In the genomic region with DNA sequence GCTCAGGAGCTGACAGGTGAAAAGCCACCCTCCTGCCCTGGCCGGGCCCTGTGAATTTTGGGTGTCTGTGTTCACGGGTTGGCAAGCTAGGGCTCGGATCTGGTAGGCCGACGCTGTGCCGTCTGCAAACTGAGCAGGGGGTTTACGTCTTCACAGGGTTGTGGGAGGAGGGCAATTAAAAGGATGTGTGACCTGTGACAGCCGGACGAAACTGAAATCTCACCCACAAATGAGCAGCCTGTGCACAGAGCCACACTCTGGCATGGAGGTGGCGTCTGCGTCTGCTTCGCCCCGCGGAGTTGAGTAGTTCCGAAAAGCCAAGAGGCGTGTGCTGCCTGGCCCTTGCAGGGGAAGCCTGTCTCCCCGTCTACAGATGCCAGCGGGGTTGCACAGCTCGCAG, we compare ENCODE assay signal across 13 cellular contexts.
DNase-seq lines count a peak whose midpoint lies in the region; ATAC-seq and TF ChIP-seq lines count a peak whose summit lies in the region.
"Had no signal": no experiment of that assay in that cellular context is flagged by ENCODE, and none has a peak within 500 bp of the region (broad histone marks: within the 10 kb centered on the region; RNA-seq: fewer than 3 reads in every experiment).

No MANE protein-coding gene starts in this region.

- peak overlapping the region in 5 of 8 donors; percentile 23 to 79 (median 33) for H3K27ac Mint-ChIP-seq in CD8-positive, alpha-beta memory T cell
- H3K27ac Mint-ChIP-seq in endodermal cell: no peak overlapping the region
- H3K27ac Mint-ChIP-seq: CD4-positive, CD25-positive, alpha-beta regulatory T cell; HFFc6 had no signal

- H2AK5ac ChIP-seq in neuronal stem cell (ENCODE audit: low read depth, low read length): peak overlapping the region; percentile 71

- H2BK5ac ChIP-seq in neuronal stem cell (ENCODE audit: low read length): peak overlapping the region; percentile 66

- H3K4me2 ChIP-seq in neuronal stem cell (ENCODE audit: insufficient read depth, low read length, poor library complexity, severe bottlenecking) (no peak overlapping the region), MM.1S (ENCODE audit: low read depth, low read length) (no peak overlapping the region)
- H3K4me2 ChIP-seq: SK-N-SH had no signal

- no peak overlapping the region for H3K14ac ChIP-seq in neuronal stem cell (ENCODE audit: low read length)

- TF ChIP-seq CTCF in endodermal cell (conservative IDR thresholded peaks at IDR 0.05) (no peak), MM.1S (IDR thresholded peaks at IDR 0.05; ENCODE audit: low read length) (no peak)

- no peak overlapping the region for H2BK12ac ChIP-seq in neuronal stem cell (ENCODE audit: low read length)

- H4K8ac ChIP-seq in neuronal stem cell (ENCODE audit: low read depth, low read length): no peak overlapping the region

- no peaks in the 10 kb centered on the region for H3K79me2 ChIP-seq in MM.1S (ENCODE audit: low read length)

- H2AFZ ChIP-seq in neuronal stem cell (ENCODE audit: low read length) (no peak overlapping the region), MM.1S (ENCODE audit: low read length) (no peak overlapping the region)

- H3K4me3 Mint-ChIP-seq in CD8-positive, alpha-beta memory T cell: peak overlapping the region in 4 of 7 donors; percentile 8 to 70 (median 23)
- H3K4me3 Mint-ChIP-seq in endodermal cell: no peak overlapping the region
- H3K4me3 Mint-ChIP-seq: CD4-positive, CD25-positive, alpha-beta regulatory T cell; HFFc6 had no signal

- no peaks in the 10 kb centered on the region for H3K27me3 ChIP-seq in CD8-positive, alpha-beta memory T cell (ENCODE audit: insufficient read depth, low read length, poor library complexity, severe bottlenecking)
- H3K27me3 ChIP-seq in endodermal cell (ENCODE audit: control insufficient read depth, insufficient read depth, low read length, poor library complexity, severe bottlenecking) (no peaks in the 10 kb centered on the region), neuronal stem cell (ENCODE audit: control insufficient read depth in 3 of 3, insufficient read depth in 3 of 3, low read depth in 1 of 3, low read length in 3 of 3) (no peaks in the 10 kb centered on the region), MM.1S (replicated peaks; ENCODE audit: insufficient read depth, low read length) (no peaks in the 10 kb centered on the region)

- no peaks in the 10 kb centered on the region for H3K36me3 ChIP-seq in CD8-positive, alpha-beta memory T cell (ENCODE audit: insufficient read depth, low read length)
- peaks cover 18% of the 10 kb centered on the region for H3K36me3 ChIP-seq in endodermal cell (ENCODE audit: control insufficient read depth, insufficient read depth, low read length)
- H3K36me3 ChIP-seq in neuronal stem cell (replicated peaks in 1 of 2; ENCODE audit: control insufficient read depth in 2 of 2, insufficient read depth in 2 of 2, low read length in 2 of 2): peaks cover 20 to 62% of the 10 kb centered on the region in 2 donors
- H3K36me3 ChIP-seq in MM.1S (replicated peaks; ENCODE audit: insufficient read depth, low read length): no peaks in the 10 kb centered on the region

- ATAC-seq in HG02798 (IDR thresholded peaks at IDR 0.05; ENCODE audit: poor library complexity, unreplicated experiment): peak; percentile 75
- ATAC-seq in GM21723 (IDR thresholded peaks at IDR 0.05; ENCODE audit: unreplicated experiment): no peak

- no peak overlapping the region for H3K4me3 ChIP-seq in CD8-positive, alpha-beta memory T cell (ENCODE audit: low read length)
- no peak overlapping the region for H3K4me3 ChIP-seq in endodermal cell (ENCODE audit: low read length)
- H3K4me3 ChIP-seq in neuronal stem cell (ENCODE audit: low read length in 2 of 2): no peak overlapping the region
- H3K4me3 ChIP-seq in MM.1S (ENCODE audit: low read length): no peak overlapping the region

- WGBS in endodermal cell (ENCODE audit: insufficient coverage in 1 of 2, insufficient read length in 1 of 2), 2 experiments: 95 to 97% methylated on average over 6 to 19 of the region's 19 CpGs
- no CpG with 5 or more reads among the region's 19 CpGs for WGBS in neuronal stem cell (ENCODE audit: extremely low coverage in 2 of 2, insufficient read length in 2 of 2, insufficient replicate concordance in 1 of 2), 2 donors

- H3K79me1 ChIP-seq in neuronal stem cell (ENCODE audit: low read depth, low read length): peaks cover 5% of the 10 kb centered on the region

- H3K9ac ChIP-seq in endodermal cell (ENCODE audit: extremely low read depth, low read length, poor library complexity, severe bottlenecking): no peak overlapping the region
- H3K9ac ChIP-seq in neuronal stem cell (ENCODE audit: low read depth, low read length, poor library complexity): no peak overlapping the region
- no peak overlapping the region for H3K9ac ChIP-seq in MM.1S (ENCODE audit: low read length)
- H3K9ac ChIP-seq: SK-N-SH had no signal

- H3K27me3 Mint-ChIP-seq in CD8-positive, alpha-beta memory T cell: no peaks in the 10 kb centered on the region
- H3K27me3 Mint-ChIP-seq in endodermal cell (ENCODE audit: insufficient read depth): no peaks in the 10 kb centered on the region
- H3K27me3 Mint-ChIP-seq: CD4-positive, CD25-positive, alpha-beta regulatory T cell had no signal

- H2BK120ac ChIP-seq in neuronal stem cell (ENCODE audit: low read depth, low read length): no peak overlapping the region

- H3K4me1 Mint-ChIP-seq in CD8-positive, alpha-beta memory T cell: peaks cover 0 to 9% (median 2%) of the 10 kb centered on the region in 3 donors
- peaks cover 6% of the 10 kb centered on the region for H3K4me1 Mint-ChIP-seq in endodermal cell
- H3K4me1 Mint-ChIP-seq: CD4-positive, CD25-positive, alpha-beta regulatory T cell had no signal

- DNase-seq in CD8-positive, alpha-beta memory T cell: peak in 2 of 5 donors; percentile 13 to 24
- DNase-seq in endodermal cell (no peak), neuronal stem cell (ENCODE audit: low spot score) (no peak), COLO668 (lab: John Stamatoyannopoulos, UW; ENCODE audit: unreplicated experiment) (no peak), MM.1S (no peak)
- DNase-seq: CD4-positive, CD25-positive, alpha-beta regulatory T cell; DND-41; HFFc6; Karpas-422; SIG-M5 had no signal

- H3K18ac ChIP-seq in neuronal stem cell (ENCODE audit: low read length): peak overlapping the region; percentile 76

- H3K4ac ChIP-seq in neuronal stem cell (ENCODE audit: low read length): no peak overlapping the region

- H3K9me3 Mint-ChIP-seq in CD8-positive, alpha-beta memory T cell: no peaks in the 10 kb centered on the region
- H3K9me3 Mint-ChIP-seq in endodermal cell: no peaks in the 10 kb centered on the region
- H3K9me3 Mint-ChIP-seq: CD4-positive, CD25-positive, alpha-beta regulatory T cell; HFFc6 had no signal

- H3K23ac ChIP-seq in neuronal stem cell (ENCODE audit: low read depth, low read length, poor library complexity): peak overlapping the region; percentile 3

- no peaks in the 10 kb centered on the region for H4K20me1 ChIP-seq in MM.1S (ENCODE audit: insufficient read depth, low read length)

- CTCF ChIA-PET in CD8-positive, alpha-beta memory T cell (lab: Charles Lee): no interaction called here

- H3K36me3 Mint-ChIP-seq in CD8-positive, alpha-beta memory T cell: peaks cover 0 to 54% (median 8%) of the 10 kb centered on the region in 3 donors
- H3K36me3 Mint-ChIP-seq in endodermal cell (ENCODE audit: low read depth): peaks cover 20% of the 10 kb centered on the region

- H3F3A ChIP-seq in MM.1S (ENCODE audit: insufficient read depth, low read length): no peaks in the 10 kb centered on the region

- H2BK15ac ChIP-seq in neuronal stem cell (ENCODE audit: low read length): no peak overlapping the region

- no peaks in the 10 kb centered on the region for H3K9me2 ChIP-seq in MM.1S (replicated peaks; ENCODE audit: insufficient read depth, low read length)
- H3K9me2 ChIP-seq: SK-N-SH had no signal

- H4K91ac ChIP-seq in neuronal stem cell (ENCODE audit: low read depth, low read length, poor library complexity): no peak overlapping the region

- POLR2A ChIA-PET in CD8-positive, alpha-beta memory T cell (lab: Charles Lee): no interaction called here

- H3K4me1 ChIP-seq in CD8-positive, alpha-beta memory T cell (ENCODE audit: insufficient read depth, low read length): no peaks in the 10 kb centered on the region
- H3K4me1 ChIP-seq in endodermal cell (ENCODE audit: control insufficient read depth, insufficient read depth, low read length): peaks cover 4% of the 10 kb centered on the region
- peaks cover 9 to 19% of the 10 kb centered on the region in 2 donors for H3K4me1 ChIP-seq in neuronal stem cell (ENCODE audit: control insufficient read depth in 2 of 2, insufficient read depth in 1 of 2, low read depth in 1 of 2, low read length in 2 of 2)
- H3K4me1 ChIP-seq in MM.1S (ENCODE audit: low read length): no peaks in the 10 kb centered on the region

- no peaks in the 10 kb centered on the region for H3K9me3 ChIP-seq in CD8-positive, alpha-beta memory T cell (ENCODE audit: low read length)
- H3K9me3 ChIP-seq in endodermal cell (ENCODE audit: control insufficient read depth, low read length): no peaks in the 10 kb centered on the region
- no peaks in the 10 kb centered on the region for H3K9me3 ChIP-seq in neuronal stem cell (replicated peaks in 1 of 2; ENCODE audit: control insufficient read depth in 2 of 2, insufficient read depth in 1 of 2, low read depth in 1 of 2, low read length in 2 of 2)
- H3K9me3 ChIP-seq in MM.1S (replicated peaks; ENCODE audit: insufficient read depth, low read length): no peaks in the 10 kb centered on the region
- H3K9me3 ChIP-seq: SK-N-SH had no signal

- no peak overlapping the region for H3K27ac ChIP-seq in CD8-positive, alpha-beta memory T cell (ENCODE audit: low read depth, low read length)
- H3K27ac ChIP-seq in endodermal cell (ENCODE audit: low read depth, low read length): peak overlapping the region; percentile 17
- no peak overlapping the region for H3K27ac ChIP-seq in neuronal stem cell (replicated peaks; ENCODE audit: low read length)
- no peak overlapping the region for H3K27ac ChIP-seq in MM.1S (ENCODE audit: low read length)
